ENCODE assay signal across 8 cellular contexts in the genomic region with DNA sequence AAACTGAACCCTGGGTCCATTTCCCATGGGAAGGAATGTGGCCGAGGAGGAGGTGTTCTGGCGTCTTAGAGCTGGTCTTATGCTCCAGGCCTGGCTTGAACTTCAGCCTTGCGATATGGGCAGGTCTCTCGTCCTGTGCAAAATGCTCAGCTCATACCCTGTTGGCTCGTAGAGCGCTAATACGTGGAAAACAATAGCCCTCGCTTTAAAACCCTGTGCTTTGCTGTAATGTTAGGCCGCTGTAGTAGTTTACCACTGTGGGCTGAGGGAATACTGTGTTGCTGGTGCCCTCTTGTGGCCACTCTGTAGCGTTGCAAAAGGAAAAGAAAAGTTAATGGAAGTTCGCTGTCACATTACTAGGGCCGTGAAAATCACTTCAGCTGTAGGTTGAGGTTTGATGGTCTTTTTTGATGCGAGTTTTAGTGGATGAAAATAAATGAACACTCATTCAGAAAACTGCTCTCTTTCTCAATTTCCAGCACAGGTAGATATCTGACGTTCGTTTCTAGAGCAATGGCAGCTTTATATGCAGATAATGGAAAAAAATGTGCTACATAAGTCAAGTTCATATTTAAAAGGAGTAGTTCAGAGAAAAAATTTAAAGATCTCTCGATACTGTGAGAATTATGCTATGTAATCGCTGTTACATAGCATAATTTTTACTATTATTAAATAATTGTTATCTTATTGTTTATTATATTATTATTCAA.
DNase-seq lines count a peak whose midpoint lies in the region; ATAC-seq and TF ChIP-seq lines count a peak whose summit lies in the region.

No MANE protein-coding gene starts in this region.

- H3K27me3 Mint-ChIP-seq in glutamatergic neuron (ENCODE audit: unreplicated experiment) = peaks cover 1% of the 10 kb centered on the region

- no peaks in the 10 kb centered on the region for H3K4me1 ChIP-seq in psoas muscle

- intact Hi-C loops in psoas muscle (cut with DNase I) = loop anchor here in 1 of 2 donors (5.0 kb wide), 1 partner anchor 1292 kb away; no protein-coding TSS in a partner anchor

- ATAC-seq in GM21825 (IDR thresholded peaks at IDR 0.05; ENCODE audit: unreplicated experiment) (peak; percentile 79), psoas muscle (peak; percentile 71 to 92 (median 87))

- H3K27me3 ChIP-seq in psoas muscle (ENCODE audit: insufficient read depth in 3 of 3, low read length in 2 of 3) = no peaks in the 10 kb centered on the region

- H3K9me3 Mint-ChIP-seq in glutamatergic neuron (ENCODE audit: unreplicated experiment) = no peaks in the 10 kb centered on the region

- H3K36me3 ChIP-seq in psoas muscle (ENCODE audit: insufficient read depth in 1 of 2, low read depth in 1 of 2) = no peaks in the 10 kb centered on the region

- DNase-seq in GM03348 (ENCODE audit: low spot score) (peak; percentile 76), Kasumi-1 (lab: John Stamatoyannopoulos, UW) (peak; percentile 88 to 92), RPMI8226 (peak; percentile 49), glutamatergic neuron (peak; percentile 48), psoas muscle (peak in 1 of 2 donors; percentile 21), T1000 (lab: John Stamatoyannopoulos, UW) (no peak)
- peak; percentile 44 for DNase-seq in activated gamma-delta T cell treated with anti-CD3 and anti-CD28 coated beads, Interleukin-2, amount 50 U/mL, for 16 hours (ENCODE audit: low read depth)

- H3K27ac Mint-ChIP-seq in glutamatergic neuron (ENCODE audit: unreplicated experiment) = no peak overlapping the region

- no peaks in the 10 kb centered on the region for H3K36me3 Mint-ChIP-seq in glutamatergic neuron (ENCODE audit: unreplicated experiment)

- H3K4me1 Mint-ChIP-seq in glutamatergic neuron (ENCODE audit: low read depth, unreplicated experiment) = peaks cover 2% of the 10 kb centered on the region

- no peak overlapping the region for H3K4me3 ChIP-seq in psoas muscle

- TF ChIP-seq CTCF in glutamatergic neuron (IDR thresholded peaks at IDR 0.05; ENCODE audit: partially characterized antibody, unreplicated experiment) = peak; percentile 85
- TF ChIP-seq CTCF in psoas muscle (IDR thresholded peaks at IDR 0.05) = peak; percentile 81

- 24 to 31% (median 26%) methylated on average over 17 of the region's 17 CpGs for WGBS in psoas muscle, 3 donors

- no peak overlapping the region for H3K4me3 Mint-ChIP-seq in glutamatergic neuron (ENCODE audit: unreplicated experiment)

- no peak overlapping the region for H3K27ac ChIP-seq in psoas muscle

- no peaks in the 10 kb centered on the region for H3K9me3 ChIP-seq in psoas muscle
